In genomic region chr7:55550010-55550409, GRCh38 we compare ENCODE assay signal across 8 cellular contexts. TPM values are rescaled to one million over a fixed set of nuclear protein-coding genes. Genes with fewer than 3 reads are reported as not detected.
DNase-seq lines count a peak whose midpoint lies in the region; ATAC-seq and TF ChIP-seq lines count a peak whose summit lies in the region.
"Had no signal": no experiment of that assay in that cellular context is flagged by ENCODE, and none has a peak within 500 bp of the region (broad histone marks: within the 10 kb centered on the region; RNA-seq: fewer than 3 reads in every experiment).

No MANE protein-coding gene starts in this region.

- peaks cover 3% of the 10 kb centered on the region for H3K27me3 Mint-ChIP-seq in neural progenitor cell (ENCODE audit: insufficient read depth, low read depth)
- H3K27me3 Mint-ChIP-seq: activated naive CD8-positive, alpha-beta T cell treated with anti-CD3 and anti-CD28 coated beads for 36 hours had no signal

- H3K4me2 ChIP-seq in DND-41 (ENCODE audit: insufficient read depth, low read length) (no peak overlapping the region), SU-DHL-6 (ENCODE audit: low read depth, low read length, poor library complexity, severe bottlenecking) (peak overlapping the region; percentile 4), neural progenitor cell (no peak overlapping the region), hepatocyte (no peak overlapping the region)

- H3K27ac ChIP-seq in DND-41 (ENCODE audit: low read length), result no peak overlapping the region
- H3K27ac ChIP-seq in SU-DHL-6 (ENCODE audit: low read depth, low read length), result no peak overlapping the region
- H3K27ac ChIP-seq in neural progenitor cell, result no peak overlapping the region
- H3K27ac ChIP-seq in hepatocyte, result no peak overlapping the region

- H2AFZ ChIP-seq in DND-41 (ENCODE audit: low read depth, low read length), result no peak overlapping the region
- H2AFZ ChIP-seq in SU-DHL-6 (ENCODE audit: low read depth, low read length, severe bottlenecking), result no peak overlapping the region
- no peak overlapping the region for H2AFZ ChIP-seq in neural progenitor cell (replicated peaks)
- no peak overlapping the region for H2AFZ ChIP-seq in hepatocyte

- TF ChIP-seq CTCF in DND-41 (IDR thresholded peaks at IDR 0.05; ENCODE audit: borderline replicate concordance, extremely low read depth, low read length, poor library complexity, severe bottlenecking), result peak; percentile 12
- TF ChIP-seq CTCF in SU-DHL-6 (IDR thresholded peaks at IDR 0.05; ENCODE audit: insufficient read depth, low read length, poor library complexity, severe bottlenecking), result peak; percentile 99
- peak; percentile 18 for TF ChIP-seq CTCF in neural progenitor cell (IDR thresholded peaks at IDR 0.05)
- no peak for TF ChIP-seq CTCF in hepatocyte (IDR thresholded peaks at IDR 0.05; ENCODE audit: poor library complexity)

- no peak for ATAC-seq in DND-41 (ENCODE audit: insufficient read depth, low read depth)
- peak; percentile 27 for ATAC-seq in HG02885 (IDR thresholded peaks at IDR 0.05; ENCODE audit: poor library complexity, unreplicated experiment)

- H3K36me3 ChIP-seq in DND-41 (ENCODE audit: insufficient read depth, low read length) (peaks cover 14% of the 10 kb centered on the region), SU-DHL-6 (ENCODE audit: low read length) (no peaks in the 10 kb centered on the region), neural progenitor cell (no peaks in the 10 kb centered on the region), hepatocyte (replicated peaks; ENCODE audit: insufficient read depth, low read depth) (no peaks in the 10 kb centered on the region)

- H3K9ac ChIP-seq in DND-41 (ENCODE audit: low read depth, low read length), result no peak overlapping the region
- no peak overlapping the region for H3K9ac ChIP-seq in SU-DHL-6 (ENCODE audit: low read length)
- H3K9ac ChIP-seq in neural progenitor cell, result no peak overlapping the region

- H3K9me3 ChIP-seq in DND-41 (ENCODE audit: insufficient read depth, low read length, severe bottlenecking) (no peaks in the 10 kb centered on the region), SU-DHL-6 (ENCODE audit: insufficient read depth, low read length) (no peaks in the 10 kb centered on the region), neural progenitor cell (ENCODE audit: low read depth) (no peaks in the 10 kb centered on the region), hepatocyte (ENCODE audit: low read depth) (no peaks in the 10 kb centered on the region)

- no peaks in the 10 kb centered on the region for H3K27me3 ChIP-seq in DND-41 (ENCODE audit: insufficient read depth, low read length, poor library complexity)
- no peaks in the 10 kb centered on the region for H3K27me3 ChIP-seq in SU-DHL-6 (ENCODE audit: low read length)
- H3K27me3 ChIP-seq in neural progenitor cell, result no peaks in the 10 kb centered on the region
- H3K27me3 ChIP-seq in hepatocyte, result no peaks in the 10 kb centered on the region

- peaks cover 3% of the 10 kb centered on the region for H3K36me3 Mint-ChIP-seq in neural progenitor cell

- WGBS in hepatocyte (ENCODE audit: low lambda C conversion rate, missing lambda C conversion rate), result 87% methylated on average over 10 of the region's 10 CpGs

- H3K4me1 ChIP-seq in DND-41 (ENCODE audit: insufficient read depth, low read length), result peaks cover 20% of the 10 kb centered on the region
- peaks cover under 1% of the 10 kb centered on the region for H3K4me1 ChIP-seq in neural progenitor cell
- H3K4me1 ChIP-seq in hepatocyte (ENCODE audit: insufficient read depth), result no peaks in the 10 kb centered on the region

- peaks cover 95% of the 10 kb centered on the region for H4K20me1 ChIP-seq in DND-41 (ENCODE audit: insufficient read depth, low read length)
- peaks cover 60% of the 10 kb centered on the region for H4K20me1 ChIP-seq in SU-DHL-6 (ENCODE audit: low read depth, low read length)
- peaks cover 46% of the 10 kb centered on the region for H4K20me1 ChIP-seq in neural progenitor cell (ENCODE audit: low read depth)
- H4K20me1 ChIP-seq in hepatocyte (ENCODE audit: insufficient read depth, poor library complexity, severe bottlenecking), result no peaks in the 10 kb centered on the region

- no peak overlapping the region for H3K27ac Mint-ChIP-seq in neural progenitor cell
- H3K27ac Mint-ChIP-seq: activated naive CD8-positive, alpha-beta T cell treated with anti-CD3 and anti-CD28 coated beads for 36 hours had no signal

- H3K4me1 Mint-ChIP-seq in neural progenitor cell, result peaks cover 45% of the 10 kb centered on the region

- H3K9me3 Mint-ChIP-seq in neural progenitor cell, result no peaks in the 10 kb centered on the region
- H3K9me3 Mint-ChIP-seq: activated naive CD8-positive, alpha-beta T cell treated with anti-CD3 and anti-CD28 coated beads for 36 hours had no signal

- DNase-seq in DND-41, result no peak
- DNase-seq in neural progenitor cell (ENCODE audit: low spot score), result no peak
- no peak for DNase-seq in cerebellar nuclear complex (lab: John Stamatoyannopoulos, UW)
- no peak for DNase-seq in hepatocyte (ENCODE audit: low spot score)
- DNase-seq in DMS79 treated with DMSO at 0.1 percent for 48 hours (lab: John Stamatoyannopoulos, UW), result no peak
- DNase-seq: activated naive CD8-positive, alpha-beta T cell treated with anti-CD3 and anti-CD28 coated beads for 36 hours had no signal

- no peak overlapping the region for H3K4me3 Mint-ChIP-seq in neural progenitor cell
- H3K4me3 Mint-ChIP-seq: activated naive CD8-positive, alpha-beta T cell treated with anti-CD3 and anti-CD28 coated beads for 36 hours had no signal

- no peak overlapping the region for H3K4me3 ChIP-seq in DND-41 (ENCODE audit: low read depth in 1 of 2, low read length in 2 of 2)
- no peak overlapping the region for H3K4me3 ChIP-seq in SU-DHL-6 (ENCODE audit: insufficient read depth, low read length, poor library complexity, severe bottlenecking)
- H3K4me3 ChIP-seq in neural progenitor cell, result no peak overlapping the region
- H3K4me3 ChIP-seq in hepatocyte, result no peak overlapping the region

- H3F3A ChIP-seq in SU-DHL-6 (ENCODE audit: insufficient read depth) (no peaks in the 10 kb centered on the region), neural progenitor cell (ENCODE audit: low read depth) (no peaks in the 10 kb centered on the region)

- H3K79me2 ChIP-seq in DND-41 (ENCODE audit: insufficient read depth, low read length) (peaks cover 100% of the 10 kb centered on the region), SU-DHL-6 (ENCODE audit: insufficient read depth, low read length) (peaks cover 97% of the 10 kb centered on the region), neural progenitor cell (ENCODE audit: low read depth) (peaks cover 93% of the 10 kb centered on the region), hepatocyte (peaks cover 52% of the 10 kb centered on the region)

- H3K9me2 ChIP-seq in SU-DHL-6 (replicated peaks; ENCODE audit: insufficient read depth, low read length) (no peaks in the 10 kb centered on the region), hepatocyte (replicated peaks; ENCODE audit: insufficient read depth) (no peaks in the 10 kb centered on the region)

RNA-seq across cellular contexts. Expression of gene VOPP1, which starts 22.3 kb away (rescaled TPM):
- total RNA-seq in neural progenitor cell (ENCODE audit: low replicate concordance), result 46.6 and 55.9 TPM in 2 replicates
- 20.0 and 25.3 TPM in 2 replicates for total RNA-seq in hepatocyte
- 6.5 and 11.8 TPM in 2 replicates for polyA plus RNA-seq in hepatocyte
